1 cellular context compared by ENCODE assay signal in the genomic region with DNA sequence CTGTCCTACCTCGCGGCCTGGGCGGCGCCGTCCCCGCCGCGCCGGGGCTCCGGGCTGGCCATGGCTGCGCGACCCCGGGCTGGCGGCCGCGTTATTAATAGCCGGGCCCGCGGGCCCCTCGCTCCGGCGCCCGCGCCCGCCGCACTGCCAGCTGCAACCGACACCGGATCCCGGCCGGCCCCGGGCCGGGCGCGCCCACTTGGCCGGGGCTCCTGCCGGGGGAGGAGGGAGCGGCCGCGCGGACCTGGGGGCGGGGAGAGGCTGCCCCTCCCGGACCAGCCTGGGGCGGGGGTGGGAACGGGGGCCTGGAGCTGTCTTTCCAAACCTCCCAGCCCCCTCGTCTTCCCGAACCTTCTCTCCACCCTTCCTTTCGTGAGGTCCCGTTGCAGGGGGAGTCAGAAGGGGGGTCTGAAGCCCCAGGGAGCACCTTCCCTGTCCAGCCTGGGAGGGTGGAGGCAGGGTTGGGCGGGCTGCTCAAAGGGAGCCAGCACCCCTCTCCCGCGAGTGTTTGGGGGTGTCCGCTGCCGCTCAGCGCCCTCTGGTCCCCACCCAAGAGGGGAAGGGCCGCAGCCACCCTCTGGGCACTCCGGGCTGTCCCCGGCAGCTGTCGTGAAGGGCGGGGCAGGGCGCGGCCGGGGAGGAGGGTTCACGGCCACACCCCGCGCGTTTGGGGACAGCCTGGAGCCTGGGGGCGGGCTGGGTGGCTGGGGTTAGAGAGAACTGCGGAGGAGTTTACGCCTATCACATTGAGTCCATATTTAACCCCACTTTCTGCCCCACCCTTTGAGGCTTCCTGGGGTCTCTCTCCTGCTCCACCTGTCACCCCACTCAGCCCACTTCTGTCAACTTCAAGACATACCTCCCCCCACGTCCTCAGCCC.
TF ChIP-seq lines count a peak whose summit lies in the region.

Gene SYNC, minus strand, starts transcription at position 172 of the 880 bp plus-strand sequence. Its CDS starts 110 bp downstream, at position 62.

TF ChIP-seq in K562, 482 proteins besides CTCF, POLR2A, EP300 and RAD21 (continued from another document and continues in another):
- TF ChIP-seq MNT (conservative IDR thresholded peaks at IDR 0.05) (peak in 1 of 2 experiments; percentile 44; a peak in 1 of 4 replicates), DPF2 (IDR thresholded peaks at IDR 0.05) (peak; percentile 79), CBFA2T3 (IDR thresholded peaks at IDR 0.05) (0 out of 2 replicates have a peak, but pooled peaks have one; percentile 18), ZNF583 (CRISPR knock-in tag; IDR thresholded peaks at IDR 0.05) (no peak), PHF21A (IDR thresholded peaks at IDR 0.05; ENCODE audit: borderline replicate concordance, low read depth) (no peak), PHF8 (IDR thresholded peaks at IDR 0.05; ENCODE audit: borderline replicate concordance, low read length) (peak; percentile 76; the same call in 1 of the 2 replicates), THAP12 (CRISPR knock-in tag; IDR thresholded peaks at IDR 0.05) (no peak; the same call in 1 of the 2 replicates), NR2C1 (IDR thresholded peaks at IDR 0.05) (no peak), NR2C1 (tag; IDR thresholded peaks at IDR 0.05) (no peak), RNF2 (IDR thresholded peaks at IDR 0.05) (no peak), ZNF76 (CRISPR knock-in tag; IDR thresholded peaks at IDR 0.05; ENCODE audit: borderline replicate concordance) (no peak), CCNT2 (IDR thresholded peaks at IDR 0.05; ENCODE audit: borderline replicate concordance, extremely low read depth, insufficient read length, low read depth, low read length) (peak; percentile 42), RFX7 (CRISPR knock-in tag; IDR thresholded peaks at IDR 0.05) (no peak), HCFC1 (IDR thresholded peaks at IDR 0.05; ENCODE audit: low read depth, low read length) (0 out of 2 replicates have a peak, but pooled peaks have one; percentile 3), NFRKB (IDR thresholded peaks at IDR 0.05; ENCODE audit: low read depth) (no peak), ASH1L (IDR thresholded peaks at IDR 0.05; ENCODE audit: borderline replicate concordance, low read depth, partially characterized antibody) (no peak), POU5F1 (IDR thresholded peaks at IDR 0.05; ENCODE audit: borderline replicate concordance, low read depth, low read length, partially characterized antibody) (no peak), MYBL2 (IDR thresholded peaks at IDR 0.05; ENCODE audit: low read depth) (no peak), MYBL2 (CRISPR knock-in tag; IDR thresholded peaks at IDR 0.05; ENCODE audit: borderline replicate concordance) (no peak), MEIS2 (IDR thresholded peaks at IDR 0.05; ENCODE audit: partially characterized antibody) (no peak), ZNF561 (CRISPR knock-in tag; conservative IDR thresholded peaks at IDR 0.05) (no peak), SAP30 (IDR thresholded peaks at IDR 0.05; ENCODE audit: borderline replicate concordance, insufficient read depth, low read depth, low read length, poor library complexity, severe bottlenecking) (peak; percentile 51), HOXB6 (CRISPR knock-in tag; IDR thresholded peaks at IDR 0.05; ENCODE audit: borderline replicate concordance) (no peak), CHD4 (IDR thresholded peaks at IDR 0.05; ENCODE audit: insufficient read depth, insufficient replicate concordance, low read depth, low read length, poor library complexity, severe bottlenecking) (no peak), ZBTB17 (CRISPR knock-in tag; IDR thresholded peaks at IDR 0.05) (no peak), HOMEZ (CRISPR knock-in tag; IDR thresholded peaks at IDR 0.05) (no peak), PHB2 (IDR thresholded peaks at IDR 0.05; ENCODE audit: low read depth) (no peak), ZBTB1 (CRISPR knock-in tag; IDR thresholded peaks at IDR 0.05; ENCODE audit: borderline replicate concordance, low read depth) (no peak), ZFX (CRISPR knock-in tag; IDR thresholded peaks at IDR 0.05) (peak; percentile 46), FOXJ3 (CRISPR knock-in tag; IDR thresholded peaks at IDR 0.05) (no peak), VEZF1 (CRISPR knock-in tag; IDR thresholded peaks at IDR 0.05) (peak; percentile 76), RBBP5 (IDR thresholded peaks at IDR 0.05; ENCODE audit: borderline replicate concordance, insufficient read depth, low read length, poor library complexity, severe bottlenecking) (peak; percentile 17), ZNF239 (CRISPR knock-in tag; IDR thresholded peaks at IDR 0.05) (no peak), COPS2 (conservative IDR thresholded peaks at IDR 0.05) (no peak), GABPB2 (CRISPR knock-in tag; conservative IDR thresholded peaks at IDR 0.05) (no peak), SMAD2 (IDR thresholded peaks at IDR 0.05; ENCODE audit: low read depth, low read length) (no peak), SREBF1 (IDR thresholded peaks at IDR 0.05; ENCODE audit: borderline replicate concordance, low read depth, low read length) (no peak), RUNX1 (IDR thresholded peaks at IDR 0.05; ENCODE audit: low read depth) (no peak), ZNF280A (IDR thresholded peaks at IDR 0.05; ENCODE audit: low read depth, partially characterized antibody) (no peak), BACH1 (tag; IDR thresholded peaks at IDR 0.05) (no peak), ZNF347 (CRISPR knock-in tag; IDR thresholded peaks at IDR 0.05; ENCODE audit: low read depth) (no peak), FOXM1 (IDR thresholded peaks at IDR 0.05; ENCODE audit: low read depth) (no peak), FOXM1 (CRISPR knock-in tag; IDR thresholded peaks at IDR 0.05; ENCODE audit: low read depth) (0 out of 2 replicates have a peak, but pooled peaks have one; percentile 46), KDM4B (IDR thresholded peaks at IDR 0.05; ENCODE audit: borderline replicate concordance in 2 of 2, low read depth in 1 of 2) (peak in 1 of 2 experiments; percentile 66; a peak in 1 of 4 replicates)
- TF ChIP-seq, protein P1, sequence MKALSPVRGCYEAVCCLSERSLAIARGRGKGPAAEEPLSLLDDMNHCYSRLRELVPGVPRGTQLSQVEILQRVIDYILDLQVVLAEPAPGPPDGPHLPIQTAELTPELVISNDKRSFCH (CRISPR knock-in tag; IDR thresholded peaks at IDR 0.05) = no peak
- TF ChIP-seq, protein P1 (tag; IDR thresholded peaks at IDR 0.05) = no peak
- TF ChIP-seq, protein P2, sequence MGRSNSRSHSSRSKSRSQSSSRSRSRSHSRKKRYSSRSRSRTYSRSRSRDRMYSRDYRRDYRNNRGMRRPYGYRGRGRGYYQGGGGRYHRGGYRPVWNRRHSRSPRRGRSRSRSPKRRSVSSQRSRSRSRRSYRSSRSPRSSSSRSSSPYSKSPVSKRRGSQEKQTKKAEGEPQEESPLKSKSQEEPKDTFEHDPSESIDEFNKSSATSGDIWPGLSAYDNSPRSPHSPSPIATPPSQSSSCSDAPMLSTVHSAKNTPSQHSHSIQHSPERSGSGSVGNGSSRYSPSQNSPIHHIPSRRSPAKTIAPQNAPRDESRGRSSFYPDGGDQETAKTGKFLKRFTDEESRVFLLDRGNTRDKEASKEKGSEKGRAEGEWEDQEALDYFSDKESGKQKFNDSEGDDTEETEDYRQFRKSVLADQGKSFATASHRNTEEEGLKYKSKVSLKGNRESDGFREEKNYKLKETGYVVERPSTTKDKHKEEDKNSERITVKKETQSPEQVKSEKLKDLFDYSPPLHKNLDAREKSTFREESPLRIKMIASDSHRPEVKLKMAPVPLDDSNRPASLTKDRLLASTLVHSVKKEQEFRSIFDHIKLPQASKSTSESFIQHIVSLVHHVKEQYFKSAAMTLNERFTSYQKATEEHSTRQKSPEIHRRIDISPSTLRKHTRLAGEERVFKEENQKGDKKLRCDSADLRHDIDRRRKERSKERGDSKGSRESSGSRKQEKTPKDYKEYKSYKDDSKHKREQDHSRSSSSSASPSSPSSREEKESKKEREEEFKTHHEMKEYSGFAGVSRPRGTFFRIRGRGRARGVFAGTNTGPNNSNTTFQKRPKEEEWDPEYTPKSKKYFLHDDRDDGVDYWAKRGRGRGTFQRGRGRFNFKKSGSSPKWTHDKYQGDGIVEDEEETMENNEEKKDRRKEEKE (IDR thresholded peaks at IDR 0.05; ENCODE audit: borderline replicate concordance in 1 of 2, control insufficient read depth in 1 of 2, low read depth in 2 of 2, low read length in 1 of 2) = no peak
- TF ChIP-seq, protein P3, sequence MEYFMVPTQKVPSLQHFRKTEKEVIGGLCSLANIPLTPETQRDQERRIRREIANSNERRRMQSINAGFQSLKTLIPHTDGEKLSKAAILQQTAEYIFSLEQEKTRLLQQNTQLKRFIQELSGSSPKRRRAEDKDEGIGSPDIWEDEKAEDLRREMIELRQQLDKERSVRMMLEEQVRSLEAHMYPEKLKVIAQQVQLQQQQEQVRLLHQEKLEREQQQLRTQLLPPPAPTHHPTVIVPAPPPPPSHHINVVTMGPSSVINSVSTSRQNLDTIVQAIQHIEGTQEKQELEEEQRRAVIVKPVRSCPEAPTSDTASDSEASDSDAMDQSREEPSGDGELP (CRISPR knock-in tag; IDR thresholded peaks at IDR 0.05; ENCODE audit: borderline replicate concordance) = peak; percentile 95
- TF ChIP-seq, protein P4, sequence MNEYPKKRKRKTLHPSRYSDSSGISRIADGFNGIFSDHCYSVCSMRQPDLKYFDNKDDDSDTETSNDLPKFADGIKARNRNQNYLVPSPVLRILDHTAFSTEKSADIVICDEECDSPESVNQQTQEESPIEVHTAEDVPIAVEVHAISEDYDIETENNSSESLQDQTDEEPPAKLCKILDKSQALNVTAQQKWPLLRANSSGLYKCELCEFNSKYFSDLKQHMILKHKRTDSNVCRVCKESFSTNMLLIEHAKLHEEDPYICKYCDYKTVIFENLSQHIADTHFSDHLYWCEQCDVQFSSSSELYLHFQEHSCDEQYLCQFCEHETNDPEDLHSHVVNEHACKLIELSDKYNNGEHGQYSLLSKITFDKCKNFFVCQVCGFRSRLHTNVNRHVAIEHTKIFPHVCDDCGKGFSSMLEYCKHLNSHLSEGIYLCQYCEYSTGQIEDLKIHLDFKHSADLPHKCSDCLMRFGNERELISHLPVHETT (CRISPR knock-in tag; conservative IDR thresholded peaks at IDR 0.05 in 1 of 2, IDR thresholded peaks at IDR 0.05 in 1 of 2) = no peak
